In the genomic region with DNA sequence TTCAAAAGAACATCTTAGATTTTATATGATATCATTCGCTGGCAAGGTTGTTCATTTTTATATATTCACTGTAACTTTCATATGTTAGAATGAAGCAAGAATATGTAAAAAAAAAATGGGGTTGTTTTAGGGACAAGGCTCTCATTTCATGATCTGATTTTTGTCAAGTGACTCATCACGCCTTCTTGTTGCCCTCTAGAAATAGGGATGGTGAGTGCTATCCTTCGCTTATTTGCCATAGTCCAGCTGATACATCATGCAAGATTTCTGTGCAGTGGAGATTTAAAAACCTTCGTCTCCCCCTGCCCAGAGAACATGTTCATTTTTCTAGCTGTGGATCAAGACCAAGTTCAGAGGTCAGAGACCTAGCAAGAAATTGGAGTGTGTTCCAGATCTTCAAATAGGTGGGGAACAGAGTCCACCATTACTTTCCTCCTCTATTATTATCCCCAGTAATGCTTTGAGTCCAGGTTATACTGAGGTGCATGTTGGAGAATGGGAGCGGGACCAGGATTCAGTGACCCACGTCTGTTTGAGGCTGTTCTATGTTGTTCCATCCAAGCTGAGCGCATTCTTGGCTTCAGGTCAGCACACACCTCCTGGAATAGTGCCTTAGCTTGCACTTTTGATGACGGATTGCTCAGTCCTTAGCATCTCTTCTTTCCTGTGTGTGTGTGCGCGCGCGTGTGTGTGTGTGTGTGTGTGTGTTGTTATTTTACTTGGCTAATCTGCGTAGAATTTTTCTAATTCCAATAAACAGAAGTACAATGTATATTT, we compare ENCODE assay signal across 24 cellular contexts. TPM values are rescaled to one million over a fixed set of nuclear protein-coding genes. Genes with fewer than 3 reads are reported as not detected.
DNase-seq lines count a peak whose midpoint lies in the region; ATAC-seq and TF ChIP-seq lines count a peak whose summit lies in the region.
"Had no signal": no experiment of that assay in that cellular context is flagged by ENCODE, and none has a peak within 500 bp of the region (broad histone marks: within the 10 kb centered on the region; RNA-seq: fewer than 3 reads in every experiment).

No MANE protein-coding gene starts in this region.

- H3K4me3 Mint-ChIP-seq in neural crest cell: peak overlapping the region; percentile 38
- H3K4me3 Mint-ChIP-seq: activated T-helper 1 cell treated with anti-CD3 and anti-CD28 coated beads, Interleukin-12 subunit alpha, Interleukin-12 subunit beta, Interleukin-2, Interleukin-4 antibody, amounts not matched to agents 30 ng/mL and 10 ng/mL and 1 ng/mL, durations not matched to agents 14 hours and 24 hours and 36 hours; CD4-positive, alpha-beta T cell; stimulated activated effector memory CD8-positive, alpha-beta T cell treated with anti-CD3 and anti-CD28 coated beads, Interleukin-12 subunit alpha, Interleukin-12 subunit beta, amount 100 ng/mL, for 72 hours; WTC11 had no signal

- no peaks in the 10 kb centered on the region for H3K9me3 Mint-ChIP-seq in neural crest cell
- H3K9me3 Mint-ChIP-seq: activated T-helper 1 cell treated with anti-CD3 and anti-CD28 coated beads, Interleukin-12 subunit alpha, Interleukin-12 subunit beta, Interleukin-2, Interleukin-4 antibody, amounts not matched to agents 30 ng/mL and 10 ng/mL and 1 ng/mL, durations not matched to agents 14 hours and 24 hours and 36 hours; CD4-positive, alpha-beta T cell; stimulated activated effector memory CD8-positive, alpha-beta T cell treated with anti-CD3 and anti-CD28 coated beads, Interleukin-12 subunit alpha, Interleukin-12 subunit beta, amount 100 ng/mL, for 72 hours; WTC11 had no signal

- no peaks in the 10 kb centered on the region for H3K9me3 ChIP-seq in upper lobe of left lung
- H3K9me3 ChIP-seq: neutrophil, suprapubic skin had no signal

- peak overlapping the region; percentile 37 for H3K27ac ChIP-seq in angular gyrus (ENCODE audit: low read depth, low read length)
- no peak overlapping the region for H3K27ac ChIP-seq in upper lobe of left lung
- H3K27ac ChIP-seq: neutrophil, suprapubic skin had no signal

- no peak for TF ChIP-seq EP300 in upper lobe of left lung (IDR thresholded peaks at IDR 0.05)

- H3K27ac Mint-ChIP-seq in neural crest cell (ENCODE audit: unreplicated experiment): no peak overlapping the region
- H3K27ac Mint-ChIP-seq: activated T-helper 1 cell treated with anti-CD3 and anti-CD28 coated beads, Interleukin-12 subunit alpha, Interleukin-12 subunit beta, Interleukin-2, Interleukin-4 antibody, amounts not matched to agents 30 ng/mL and 10 ng/mL and 1 ng/mL, durations not matched to agents 14 hours and 24 hours and 36 hours; CD4-positive, alpha-beta T cell; stimulated activated effector memory CD8-positive, alpha-beta T cell treated with anti-CD3 and anti-CD28 coated beads, Interleukin-12 subunit alpha, Interleukin-12 subunit beta, amount 100 ng/mL, for 72 hours; WTC11 had no signal

- peaks cover under 1% of the 10 kb centered on the region for H3K36me3 Mint-ChIP-seq in neural crest cell (ENCODE audit: low read depth)
- H3K36me3 Mint-ChIP-seq: stimulated activated effector memory CD8-positive, alpha-beta T cell treated with anti-CD3 and anti-CD28 coated beads, Interleukin-12 subunit alpha, Interleukin-12 subunit beta, amount 100 ng/mL, for 72 hours; WTC11 had no signal

- H3K4me3 ChIP-seq in upper lobe of left lung: no peak overlapping the region
- H3K4me3 ChIP-seq: lung, smooth muscle cell, suprapubic skin had no signal

- no peaks in the 10 kb centered on the region for H3K36me3 ChIP-seq in upper lobe of left lung
- H3K36me3 ChIP-seq: neutrophil, suprapubic skin had no signal

- TF ChIP-seq POLR2A in upper lobe of left lung (IDR thresholded peaks at IDR 0.05): no peak

- H3K4me1 ChIP-seq in upper lobe of left lung: no peaks in the 10 kb centered on the region
- H3K4me1 ChIP-seq: suprapubic skin had no signal

- no peaks in the 10 kb centered on the region for H3K27me3 Mint-ChIP-seq in neural crest cell (ENCODE audit: low read depth)

- WGBS in upper lobe of left lung, 2 donors: 89 to 90% methylated on average over 13 of the region's 13 CpGs

- ATAC-seq in upper lobe of left lung (ENCODE audit: low FRiP score in 2 of 2): peak; percentile 22 to 55
- ATAC-seq: Right ventricle myocardium inferior; stimulated activated effector memory CD8-positive, alpha-beta T cell treated with anti-CD3 and anti-CD28 coated beads, Interleukin-12 subunit alpha, Interleukin-12 subunit beta, amount 100 ng/mL, for 72 hours; WTC11 had no signal

- H3K27me3 ChIP-seq in upper lobe of left lung: no peaks in the 10 kb centered on the region

- DNase-seq in fibroblast of gingiva (ENCODE audit: low read depth) (peak; percentile 34), neural crest cell (ENCODE audit: low read depth, low spot score) (no peak), upper lobe of left lung (no peak), NCI-H748 (lab: John Stamatoyannopoulos, UW; ENCODE audit: unreplicated experiment) (no peak), HPDE6-E6E7 (ENCODE audit: extremely low spot score) (no peak), GM20000 (ENCODE audit: low spot score) (no peak)
- DNase-seq: activated CD4-positive, alpha-beta T cell treated with anti-CD3 and anti-CD28 coated beads, Interleukin-2, amount 50 U/mL, for 1 hour; activated naive CD4-positive, alpha-beta T cell treated with anti-CD3 and anti-CD28 coated beads, Interleukin-2, amount 50 U/mL, for 16 hours; CD4-positive, alpha-beta T cell; DMS 273 treated with DMSO at 0.1 percent for 48 hours; effector CD4-positive, alpha-beta T cell; NCI-H1092 treated with DMSO at 0.1 percent for 48 hours; NCI-H187 treated with DMSO at 0.1 percent for 48 hours; NCI-H526; T-helper 9 cell had no signal

- H3K4me1 Mint-ChIP-seq in neural crest cell: peaks cover 56% of the 10 kb centered on the region

- TF ChIP-seq CTCF in neural crest cell (conservative IDR thresholded peaks at IDR 0.05) (no peak), upper lobe of left lung (IDR thresholded peaks at IDR 0.05) (no peak), GM20000 (IDR thresholded peaks at IDR 0.05; ENCODE audit: extremely low read depth, missing control alignments) (no peak)

RNA-seq across cellular contexts. Expression of gene CELF2, which starts 13.7 kb away (rescaled TPM):
- total RNA-seq in neural crest cell (77.6 and 82.8 TPM in 2 replicates), upper lobe of left lung (100 to 1,000 TPM in 5 of 6 donors, 10 to 100 TPM in 1; 82.7 to 193 (median 120) TPM)
